Comparison of ENCODE assay signal across 9 cellular contexts in the genomic region with DNA sequence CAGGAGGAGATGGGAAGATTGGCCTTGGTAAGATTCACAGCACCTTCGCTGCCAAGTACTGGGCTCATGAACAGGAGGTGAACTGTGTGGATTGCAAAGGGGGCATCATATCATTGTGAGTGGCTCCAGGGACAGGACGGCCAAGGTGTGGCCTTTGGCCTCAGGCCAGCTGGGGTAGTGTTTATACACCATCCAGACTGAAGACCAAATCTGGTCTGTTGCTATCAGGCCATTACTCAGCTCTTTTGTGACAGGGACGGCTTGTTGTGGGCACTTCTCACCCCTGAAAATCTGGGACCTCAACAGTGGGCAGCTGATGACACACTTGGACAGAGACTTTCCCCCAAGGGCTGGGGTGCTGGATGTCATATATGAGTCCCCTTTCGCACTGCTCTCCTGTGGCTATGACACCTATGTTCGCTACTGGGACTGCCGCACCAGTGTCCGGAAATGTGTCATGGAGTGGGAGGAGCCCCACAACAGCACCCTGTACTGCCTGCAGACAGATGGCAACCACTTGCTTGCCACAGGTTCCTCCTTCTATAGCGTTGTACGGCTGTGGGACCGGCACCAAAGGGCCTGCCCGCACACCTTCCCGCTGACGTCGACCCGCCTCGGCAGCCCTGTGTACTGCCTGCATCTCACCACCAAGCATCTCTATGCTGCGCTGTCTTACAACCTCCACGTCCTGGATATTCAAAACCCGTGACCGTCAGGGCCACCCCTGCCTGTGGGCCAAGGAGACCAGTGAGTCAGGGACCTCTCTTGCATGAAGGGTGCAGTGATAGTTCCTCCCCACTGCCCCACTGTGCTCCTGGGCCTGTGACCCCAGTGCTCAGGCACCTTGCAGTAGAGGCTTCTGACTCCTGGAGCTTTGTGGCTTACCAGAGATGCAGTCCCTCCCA.
DNase-seq lines count a peak whose midpoint lies in the region; ATAC-seq lines count a peak whose summit lies in the region.
"Had no signal": no experiment of that assay in that cellular context is flagged by ENCODE, and none has a peak within 500 bp of the region (broad histone marks: within the 10 kb centered on the region; RNA-seq: fewer than 3 reads in every experiment).

No MANE protein-coding gene starts in this region.

- peaks cover 13% of the 10 kb centered on the region for H3K4me1 Mint-ChIP-seq in central memory CD8-positive, alpha-beta T cell

- no peaks in the 10 kb centered on the region for H3K9me3 Mint-ChIP-seq in central memory CD8-positive, alpha-beta T cell

- no peaks in the 10 kb centered on the region for H3K27me3 Mint-ChIP-seq in central memory CD8-positive, alpha-beta T cell

- peak; percentile 40 for DNase-seq in activated CD4-positive, alpha-beta T cell treated with anti-CD3 and anti-CD28 coated beads, Interleukin-2, amount 50 U/mL, for 1 hour
- DNase-seq in central memory CD8-positive, alpha-beta T cell (ENCODE audit: low spot score in 2 of 2): peak; percentile 38 to 84
- peak; percentile 57 for DNase-seq in stimulated activated CD8-positive, alpha-beta memory T cell treated with anti-CD3 and anti-CD28 coated beads, Interleukin-12 subunit alpha, Interleukin-12 subunit beta, amount 100 ng/mL, for 4 hours (ENCODE audit: low read depth)
- DNase-seq in NCI-H1694 (lab: John Stamatoyannopoulos, UW): no peak
- DNase-seq: NCI-H2227 treated with DMSO at 0.1 percent for 48 hours had no signal

- peak overlapping the region; percentile 23 for H3K4me3 Mint-ChIP-seq in central memory CD8-positive, alpha-beta T cell

- H3K27ac Mint-ChIP-seq in central memory CD8-positive, alpha-beta T cell (ENCODE audit: low read depth): peak overlapping the region; percentile 84

- peak; percentile 73 for ATAC-seq in GM19455 (IDR thresholded peaks at IDR 0.05; ENCODE audit: unreplicated experiment)
- peak; percentile 99 for ATAC-seq in central memory CD8-positive, alpha-beta T cell (replicated peaks; ENCODE audit: extremely low read depth, poor library complexity, severe bottlenecking)
- no peak for ATAC-seq in HG03354 (IDR thresholded peaks at IDR 0.05; ENCODE audit: poor library complexity, severe bottlenecking, unreplicated experiment)
- ATAC-seq in HG02938 (IDR thresholded peaks at IDR 0.05; ENCODE audit: unreplicated experiment): no peak
- ATAC-seq in HG03571 (IDR thresholded peaks at IDR 0.05; ENCODE audit: unreplicated experiment): no peak

- peaks cover 33% of the 10 kb centered on the region for H3K36me3 Mint-ChIP-seq in central memory CD8-positive, alpha-beta T cell (ENCODE audit: insufficient read depth)

Comparison
In these comparisons a context has a peak if more than half of its experiments do, and no peak if none do; other contexts are left out.
1. ATAC-seq: peak in GM19455 (single experiment) and central memory CD8-positive, alpha-beta T cell (single experiment); none in HG03354 (single experiment), HG02938 (single experiment) and HG03571 (single experiment).